ENCODE assay signal across 24 cellular contexts in genomic region chr13:20326809-20327208, GRCh38.
DNase-seq lines count a peak whose midpoint lies in the region; ATAC-seq, FAIRE-seq and TF ChIP-seq lines count a peak whose summit lies in the region.
"Had no signal": no experiment of that assay in that cellular context is flagged by ENCODE, and none has a peak within 500 bp of the region (broad histone marks: within the 10 kb centered on the region; RNA-seq: fewer than 3 reads in every experiment).

No MANE protein-coding gene starts in this region.

- no TSS peak for BruUV-seq in HepG2 (replicated peaks; lab: Mats Ljungman, UMichigan)

- H3K4me3 Mint-ChIP-seq in CD8-positive, alpha-beta memory T cell = no peak overlapping the region
- H3K4me3 Mint-ChIP-seq: B cell; CD4-positive, alpha-beta T cell; CD8-positive, alpha-beta T cell had no signal

- no peaks in the 10 kb centered on the region for H3K36me3 ChIP-seq in HepG2 (replicated peaks in 1 of 2; ENCODE audit: control insufficient read depth in 1 of 2, insufficient read depth in 2 of 2, low read length in 2 of 2)
- no peaks in the 10 kb centered on the region for H3K36me3 ChIP-seq in right lobe of liver
- H3K36me3 ChIP-seq in CD8-positive, alpha-beta memory T cell (ENCODE audit: insufficient read depth, low read length) = no peaks in the 10 kb centered on the region
- H3K36me3 ChIP-seq: BLaER1 treated with 17β-estradiol and CSF1 and Interleukin-3, amounts not matched to agents 10 nM and 100 nM had no signal

- peaks cover 8 to 24% (median 20%) of the 10 kb centered on the region in 5 donors for H3K9me3 Mint-ChIP-seq in CD8-positive, alpha-beta memory T cell

- H3K9me3 ChIP-seq in HepG2 (ENCODE audit: low read length) (peaks cover 10% of the 10 kb centered on the region; the same call in 1 of the 2 replicates), right lobe of liver (no peaks in the 10 kb centered on the region)
- H3K9me3 ChIP-seq in CD8-positive, alpha-beta memory T cell (ENCODE audit: low read length) = no peaks in the 10 kb centered on the region

- TF ChIP-seq CTCF in HepG2 (CRISPR knock-in tag; IDR thresholded peaks at IDR 0.05) = no peak
- TF ChIP-seq CTCF in right lobe of liver (IDR thresholded peaks at IDR 0.05) = no peak

- H3K4me3 ChIP-seq in HepG2 (replicated peaks in 1 of 3; ENCODE audit: insufficient read depth in 1 of 3, low read depth in 2 of 3, low read length in 3 of 3) = no peak overlapping the region
- H3K4me3 ChIP-seq in right lobe of liver = no peak overlapping the region
- H3K4me3 ChIP-seq in CD8-positive, alpha-beta memory T cell (ENCODE audit: low read length) = no peak overlapping the region
- H3K4me3 ChIP-seq: A549; BLaER1 treated with 17β-estradiol and CSF1 and Interleukin-3, amounts not matched to agents 10 nM and 100 nM; GM12878 had no signal

- no peak for FAIRE-seq in HepG2 (lab: Jason Lieb, UNC)
- FAIRE-seq: A549, GM12878, GM12892, GM19239 had no signal

- H3K4me2 ChIP-seq in HepG2 (ENCODE audit: low read depth, low read length) = no peak overlapping the region
- H3K4me2 ChIP-seq: A549; BLaER1 treated with 17β-estradiol and CSF1 and Interleukin-3, amounts not matched to agents 10 nM and 100 nM had no signal

- no peak for TF ChIP-seq RAD21 in HepG2 (CRISPR knock-in tag; IDR thresholded peaks at IDR 0.05)

- no peaks in the 10 kb centered on the region for H3K79me2 ChIP-seq in HepG2 (ENCODE audit: insufficient read depth, low read length)

- H3K4me1 ChIP-seq in HepG2 (ENCODE audit: insufficient read depth, low read length) (peaks cover 13% of the 10 kb centered on the region), right lobe of liver (no peaks in the 10 kb centered on the region)
- no peaks in the 10 kb centered on the region for H3K4me1 ChIP-seq in CD8-positive, alpha-beta memory T cell (ENCODE audit: insufficient read depth, low read length)
- H3K4me1 ChIP-seq: A549 had no signal

- peaks cover 10 to 43% of the 10 kb centered on the region in 2 donors for H3K27me3 Mint-ChIP-seq in CD8-positive, alpha-beta memory T cell

- in situ Hi-C loops in HepG2 (cut with HindIII; ENCODE audit: extremely low pct_ligation_motif_present, low pct_unique_long_range_greater_than_20kb) = no loop called here

- no peak for DNase-seq in HepG2 (ENCODE audit: low spot score)
- no peak for DNase-seq in right lobe of liver
- DNase-seq in left lobe of liver (ENCODE audit: low spot score) = no peak
- DNase-seq in CD8-positive, alpha-beta memory T cell = no peak
- no peak for DNase-seq in left cardiac atrium
- DNase-seq: AML-193; CD4-positive, alpha-beta T cell; CD8-positive, alpha-beta T cell; COR-L47; DMS 273 treated with DMSO at 0.1 percent for 48 hours; DMS153; DMS53; DMS79; DND-41; EL; GDM1 had no signal

- no peak for TF ChIP-seq POLR2A in HepG2 (IDR thresholded peaks at IDR 0.05; ENCODE audit: insufficient read depth in 1 of 2, low read depth in 2 of 2, low read length in 2 of 2)
- TF ChIP-seq POLR2A in right lobe of liver (IDR thresholded peaks at IDR 0.05) = no peak

- WGBS in HepG2 (ENCODE audit: low lambda C conversion rate) = 4% methylated on average over 3 of the region's 3 CpGs
- WGBS in right lobe of liver (ENCODE audit: insufficient coverage, low coverage, low lambda C conversion rate, missing lambda C conversion rate) = 43% methylated on average over 3 of the region's 3 CpGs

- H3K27me3 ChIP-seq in HepG2 (ENCODE audit: control insufficient read depth in 1 of 2, insufficient read depth in 2 of 2, low read length in 2 of 2) (no peaks in the 10 kb centered on the region), right lobe of liver (no peaks in the 10 kb centered on the region)
- H3K27me3 ChIP-seq in CD8-positive, alpha-beta memory T cell (ENCODE audit: insufficient read depth, low read length, poor library complexity, severe bottlenecking) = no peaks in the 10 kb centered on the region
- H3K27me3 ChIP-seq: BLaER1 treated with 17β-estradiol and CSF1 and Interleukin-3, amounts not matched to agents 10 nM and 100 nM had no signal

- H3K36me3 Mint-ChIP-seq in CD8-positive, alpha-beta memory T cell = peaks cover 0 to 13% (median 0%) of the 10 kb centered on the region in 3 donors
- H3K36me3 Mint-ChIP-seq: CD8-positive, alpha-beta T cell had no signal

- CTCF ChIA-PET in HepG2 (lab: Yijun Ruan, JAX; ENCODE audit: low intra/inter-chr PET ratio, low total read pairs) = no interaction called here
- CTCF ChIA-PET in CD8-positive, alpha-beta memory T cell (lab: Charles Lee) = no interaction called here

- ATAC-seq in HepG2 (peak; percentile 85), right lobe of liver (no peak), left lobe of liver (peak; percentile 19), left cardiac atrium (no peak)
- ATAC-seq: A549; CD8-positive, alpha-beta T cell; GM12878 had no signal

- no peaks in the 10 kb centered on the region for H3K4me1 Mint-ChIP-seq in CD8-positive, alpha-beta memory T cell
- H3K4me1 Mint-ChIP-seq: B cell had no signal

- H3K27ac Mint-ChIP-seq in CD8-positive, alpha-beta memory T cell = no peak overlapping the region
- H3K27ac Mint-ChIP-seq: B cell; CD4-positive, alpha-beta T cell; CD8-positive, alpha-beta T cell had no signal

- H3K27ac ChIP-seq in HepG2 (ENCODE audit: extremely low read length, insufficient read depth, low read length) (no peak overlapping the region), right lobe of liver (no peak overlapping the region)
- no peak overlapping the region for H3K27ac ChIP-seq in CD8-positive, alpha-beta memory T cell (ENCODE audit: low read depth, low read length)
- H3K27ac ChIP-seq: 22Rv1; A549; BLaER1 treated with 17β-estradiol and CSF1 and Interleukin-3, amounts not matched to agents 10 nM and 100 nM; C4-2B had no signal

- TF ChIP-seq EP300 in HepG2 (IDR thresholded peaks at IDR 0.05; ENCODE audit: low read depth in 2 of 2, low read length in 2 of 2) (no peak), HepG2 (CRISPR knock-in tag; IDR thresholded peaks at IDR 0.05; ENCODE audit: borderline replicate concordance) (no peak)

- intact Hi-C loops in HepG2 (cut with micrococcal nuclease; ENCODE audit: unreplicated experiment) (no loop called here), right lobe of liver (cut with DNase I) (no loop called here), left cardiac atrium (cut with DNase I) (no loop called here)

- no peak overlapping the region for H3K9ac ChIP-seq in HepG2 (ENCODE audit: insufficient read depth, low read depth, low read length)
- H3K9ac ChIP-seq: BLaER1 treated with 17β-estradiol and CSF1 and Interleukin-3, amounts not matched to agents 10 nM and 100 nM had no signal

- no peak overlapping the region for H2AFZ ChIP-seq in HepG2 (ENCODE audit: low read length)

- no peaks in the 10 kb centered on the region for H4K20me1 ChIP-seq in HepG2 (ENCODE audit: insufficient read depth, low read length)
- H4K20me1 ChIP-seq: BLaER1 treated with 17β-estradiol and CSF1 and Interleukin-3, amounts not matched to agents 10 nM and 100 nM had no signal

- POLR2A ChIA-PET in HepG2 (lab: Yijun Ruan, JAX) = no interaction called here
- POLR2A ChIA-PET in CD8-positive, alpha-beta memory T cell (lab: Charles Lee) = no interaction called here

TF ChIP-seq in HepG2, 621 proteins besides CTCF, POLR2A, EP300 and RAD21:
- TF ChIP-seq PRMT3 (CRISPR knock-in tag; IDR thresholded peaks at IDR 0.05; ENCODE audit: borderline replicate concordance, low read depth) (no peak), HNF4A (CRISPR knock-in tag; IDR thresholded peaks at IDR 0.05) (peak; percentile 53; the same call in 1 of the 2 replicates), ZNF451 (CRISPR knock-in tag; IDR thresholded peaks at IDR 0.05) (no peak), REST (IDR thresholded peaks at IDR 0.05; ENCODE audit: borderline replicate concordance in 1 of 2, low read depth in 1 of 2, low read length in 2 of 2) (no peak)

Comparison
In these comparisons a context has a peak if more than half of its experiments do, and no peak if none do; other contexts are left out.
1. ATAC-seq: peak in HepG2 (single experiment) and left lobe of liver (single experiment); none in right lobe of liver (0 of 4) and left cardiac atrium (0 of 2).